In the genomic region with DNA sequence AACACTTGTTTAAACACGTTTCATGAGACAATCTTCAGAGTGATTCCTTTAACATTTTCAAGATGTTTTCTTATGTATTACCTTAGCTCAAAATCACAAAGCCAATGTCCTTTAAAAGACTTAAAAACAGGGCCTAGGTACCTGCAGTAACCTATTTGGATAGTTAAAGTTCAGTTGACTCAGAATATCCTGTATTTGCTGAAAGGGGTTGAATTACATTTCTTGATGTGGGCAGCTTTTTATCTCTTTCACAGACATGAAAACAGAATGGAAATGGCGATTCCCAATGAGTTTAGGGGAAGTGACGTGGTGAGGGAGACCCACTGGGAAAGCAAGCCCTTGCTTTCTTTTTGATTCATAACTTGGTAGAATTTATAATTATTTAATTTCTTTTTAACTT, we compare ENCODE assay signal across 1 cellular context.
TF ChIP-seq lines count a peak whose summit lies in the region.

No MANE protein-coding gene starts in this region.

TF ChIP-seq in GM23338, 12 proteins besides CTCF, POLR2A, EP300 and RAD21 (continued from another document):
- TF ChIP-seq, protein P1, sequence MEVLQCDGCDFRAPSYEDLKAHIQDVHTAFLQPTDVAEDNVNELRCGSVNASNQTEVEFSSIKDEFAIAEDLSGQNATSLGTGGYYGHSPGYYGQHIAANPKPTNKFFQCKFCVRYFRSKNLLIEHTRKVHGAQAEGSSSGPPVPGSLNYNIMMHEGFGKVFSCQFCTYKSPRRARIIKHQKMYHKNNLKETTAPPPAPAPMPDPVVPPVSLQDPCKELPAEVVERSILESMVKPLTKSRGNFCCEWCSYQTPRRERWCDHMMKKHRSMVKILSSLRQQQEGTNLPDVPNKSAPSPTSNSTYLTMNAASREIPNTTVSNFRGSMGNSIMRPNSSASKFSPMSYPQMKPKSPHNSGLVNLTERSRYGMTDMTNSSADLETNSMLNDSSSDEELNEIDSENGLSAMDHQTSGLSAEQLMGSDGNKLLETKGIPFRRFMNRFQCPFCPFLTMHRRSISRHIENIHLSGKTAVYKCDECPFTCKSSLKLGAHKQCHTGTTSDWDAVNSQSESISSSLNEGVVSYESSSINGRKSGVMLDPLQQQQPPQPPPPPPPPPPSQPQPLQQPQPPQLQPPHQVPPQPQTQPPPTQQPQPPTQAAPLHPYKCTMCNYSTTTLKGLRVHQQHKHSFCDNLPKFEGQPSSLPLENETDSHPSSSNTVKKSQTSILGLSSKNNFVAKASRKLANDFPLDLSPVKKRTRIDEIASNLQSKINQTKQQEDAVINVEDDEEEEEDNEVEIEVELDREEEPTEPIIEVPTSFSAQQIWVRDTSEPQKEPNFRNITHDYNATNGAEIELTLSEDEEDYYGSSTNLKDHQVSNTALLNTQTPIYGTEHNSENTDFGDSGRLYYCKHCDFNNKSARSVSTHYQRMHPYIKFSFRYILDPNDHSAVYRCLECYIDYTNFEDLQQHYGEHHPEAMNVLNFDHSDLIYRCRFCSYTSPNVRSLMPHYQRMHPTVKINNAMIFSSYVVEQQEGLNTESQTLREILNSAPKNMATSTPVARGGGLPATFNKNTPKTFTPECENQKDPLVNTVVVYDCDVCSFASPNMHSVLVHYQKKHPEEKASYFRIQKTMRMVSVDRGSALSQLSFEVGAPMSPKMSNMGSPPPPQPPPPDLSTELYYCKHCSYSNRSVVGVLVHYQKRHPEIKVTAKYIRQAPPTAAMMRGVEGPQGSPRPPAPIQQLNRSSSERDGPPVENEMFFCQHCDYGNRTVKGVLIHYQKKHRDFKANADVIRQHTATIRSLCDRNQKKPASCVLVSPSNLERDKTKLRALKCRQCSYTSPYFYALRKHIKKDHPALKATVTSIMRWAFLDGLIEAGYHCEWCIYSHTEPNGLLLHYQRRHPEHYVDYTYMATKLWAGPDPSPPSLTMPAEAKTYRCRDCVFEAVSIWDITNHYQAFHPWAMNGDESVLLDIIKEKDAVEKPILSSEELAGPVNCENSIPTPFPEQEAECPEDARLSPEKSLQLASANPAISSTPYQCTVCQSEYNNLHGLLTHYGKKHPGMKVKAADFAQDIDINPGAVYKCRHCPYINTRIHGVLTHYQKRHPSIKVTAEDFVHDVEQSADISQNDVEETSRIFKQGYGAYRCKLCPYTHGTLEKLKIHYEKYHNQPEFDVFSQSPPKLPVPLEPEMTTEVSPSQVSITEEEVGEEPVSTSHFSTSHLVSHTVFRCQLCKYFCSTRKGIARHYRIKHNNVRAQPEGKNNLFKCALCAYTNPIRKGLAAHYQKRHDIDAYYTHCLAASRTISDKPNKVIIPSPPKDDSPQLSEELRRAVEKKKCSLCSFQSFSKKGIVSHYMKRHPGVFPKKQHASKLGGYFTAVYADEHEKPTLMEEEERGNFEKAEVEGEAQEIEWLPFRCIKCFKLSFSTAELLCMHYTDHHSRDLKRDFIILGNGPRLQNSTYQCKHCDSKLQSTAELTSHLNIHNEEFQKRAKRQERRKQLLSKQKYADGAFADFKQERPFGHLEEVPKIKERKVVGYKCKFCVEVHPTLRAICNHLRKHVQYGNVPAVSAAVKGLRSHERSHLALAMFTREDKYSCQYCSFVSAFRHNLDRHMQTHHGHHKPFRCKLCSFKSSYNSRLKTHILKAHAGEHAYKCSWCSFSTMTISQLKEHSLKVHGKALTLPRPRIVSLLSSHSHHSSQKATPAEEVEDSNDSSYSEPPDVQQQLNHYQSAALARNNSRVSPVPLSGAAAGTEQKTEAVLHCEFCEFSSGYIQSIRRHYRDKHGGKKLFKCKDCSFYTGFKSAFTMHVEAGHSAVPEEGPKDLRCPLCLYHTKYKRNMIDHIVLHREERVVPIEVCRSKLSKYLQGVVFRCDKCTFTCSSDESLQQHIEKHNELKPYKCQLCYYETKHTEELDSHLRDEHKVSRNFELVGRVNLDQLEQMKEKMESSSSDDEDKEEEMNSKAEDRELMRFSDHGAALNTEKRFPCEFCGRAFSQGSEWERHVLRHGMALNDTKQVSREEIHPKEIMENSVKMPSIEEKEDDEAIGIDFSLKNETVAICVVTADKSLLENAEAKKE (CRISPR knock-in tag; IDR thresholded peaks at IDR 0.05), result no peak
- TF ChIP-seq, protein P2, sequence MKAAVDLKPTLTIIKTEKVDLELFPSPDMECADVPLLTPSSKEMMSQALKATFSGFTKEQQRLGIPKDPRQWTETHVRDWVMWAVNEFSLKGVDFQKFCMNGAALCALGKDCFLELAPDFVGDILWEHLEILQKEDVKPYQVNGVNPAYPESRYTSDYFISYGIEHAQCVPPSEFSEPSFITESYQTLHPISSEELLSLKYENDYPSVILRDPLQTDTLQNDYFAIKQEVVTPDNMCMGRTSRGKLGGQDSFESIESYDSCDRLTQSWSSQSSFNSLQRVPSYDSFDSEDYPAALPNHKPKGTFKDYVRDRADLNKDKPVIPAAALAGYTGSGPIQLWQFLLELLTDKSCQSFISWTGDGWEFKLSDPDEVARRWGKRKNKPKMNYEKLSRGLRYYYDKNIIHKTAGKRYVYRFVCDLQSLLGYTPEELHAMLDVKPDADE (IDR thresholded peaks at IDR 0.05), result no peak
